In the genomic region with DNA sequence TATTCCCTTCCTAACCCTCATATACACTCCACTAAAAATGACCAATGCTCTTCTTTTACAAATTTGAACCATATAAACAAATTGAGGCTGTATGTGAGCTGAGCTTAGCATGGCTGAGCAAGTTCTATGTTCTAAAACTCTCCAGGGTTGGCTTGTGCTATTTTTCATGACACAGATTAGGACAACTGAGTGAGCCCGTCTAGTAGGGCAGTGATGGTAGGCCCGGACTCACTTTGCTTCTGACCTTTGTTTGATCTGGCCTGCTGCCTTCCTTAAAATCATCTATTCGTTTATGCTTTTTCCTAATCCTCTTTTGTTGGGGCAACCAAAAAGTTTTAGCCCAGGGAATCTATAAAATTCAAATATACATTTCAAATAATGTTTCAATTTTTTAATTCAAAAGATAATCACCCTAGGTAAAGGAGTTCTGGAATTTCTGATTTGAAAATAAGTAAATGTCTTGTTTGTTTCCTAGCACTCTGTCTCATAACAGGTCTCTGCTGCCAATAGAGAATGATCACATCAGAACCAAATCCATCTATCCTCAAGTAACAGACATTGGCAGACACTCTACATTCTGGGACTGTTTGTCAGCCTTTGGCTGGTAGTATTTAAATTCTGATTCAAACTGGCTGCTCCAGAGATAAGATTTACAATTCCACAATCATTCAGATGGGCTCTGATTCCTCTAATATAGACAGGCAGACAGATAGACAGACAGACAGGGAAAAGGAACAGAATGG, we compare ENCODE assay signal across 2 cellular contexts.
TF ChIP-seq lines count a peak whose summit lies in the region.

No MANE protein-coding gene starts in this region.

TF ChIP-seq in liver, 16 proteins besides CTCF, POLR2A, EP300 and RAD21:
- peak; percentile 17 to 36 for TF ChIP-seq RXRA (IDR thresholded peaks at IDR 0.05)
- no peak for TF ChIP-seq JUND (IDR thresholded peaks at IDR 0.05)
- peak; percentile 5 to 36 for TF ChIP-seq HNF4A (conservative IDR thresholded peaks at IDR 0.05)

TF ChIP-seq in HepG2, 621 proteins besides CTCF, POLR2A, EP300 and RAD21:
- TF ChIP-seq MAZ (IDR thresholded peaks at IDR 0.05; ENCODE audit: borderline replicate concordance, low read depth, low read length), result no peak
- no peak for TF ChIP-seq MAZ (CRISPR knock-in tag; IDR thresholded peaks at IDR 0.05; ENCODE audit: low read depth)
- no peak for TF ChIP-seq CREM (IDR thresholded peaks at IDR 0.05)
- TF ChIP-seq CREM (CRISPR knock-in tag; IDR thresholded peaks at IDR 0.05), result no peak
- no peak for TF ChIP-seq NFRKB (IDR thresholded peaks at IDR 0.05)
- TF ChIP-seq BORCS8-MEF2B (CRISPR knock-in tag; IDR thresholded peaks at IDR 0.05), result no peak
- TF ChIP-seq, protein P1, sequence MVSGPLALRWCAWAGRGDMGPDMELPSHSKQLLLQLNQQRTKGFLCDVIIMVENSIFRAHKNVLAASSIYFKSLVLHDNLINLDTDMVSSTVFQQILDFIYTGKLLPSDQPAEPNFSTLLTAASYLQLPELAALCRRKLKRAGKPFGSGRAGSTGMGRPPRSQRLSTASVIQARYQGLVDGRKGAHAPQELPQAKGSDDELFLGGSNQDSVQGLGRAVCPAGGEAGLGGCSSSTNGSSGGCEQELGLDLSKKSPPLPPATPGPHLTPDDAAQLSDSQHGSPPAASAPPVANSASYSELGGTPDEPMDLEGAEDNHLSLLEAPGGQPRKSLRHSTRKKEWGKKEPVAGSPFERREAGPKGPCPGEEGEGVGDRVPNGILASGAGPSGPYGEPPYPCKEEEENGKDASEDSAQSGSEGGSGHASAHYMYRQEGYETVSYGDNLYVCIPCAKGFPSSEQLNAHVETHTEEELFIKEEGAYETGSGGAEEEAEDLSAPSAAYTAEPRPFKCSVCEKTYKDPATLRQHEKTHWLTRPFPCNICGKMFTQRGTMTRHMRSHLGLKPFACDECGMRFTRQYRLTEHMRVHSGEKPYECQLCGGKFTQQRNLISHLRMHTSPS (CRISPR knock-in tag; IDR thresholded peaks at IDR 0.05; ENCODE audit: low read depth), result no peak
- no peak for TF ChIP-seq MYNN (CRISPR knock-in tag; IDR thresholded peaks at IDR 0.05; ENCODE audit: low read depth)
- no peak for TF ChIP-seq ZNF17 (CRISPR knock-in tag; IDR thresholded peaks at IDR 0.05)
- no peak for TF ChIP-seq ZNF34 (CRISPR knock-in tag; IDR thresholded peaks at IDR 0.05; ENCODE audit: borderline replicate concordance)
- no peak for TF ChIP-seq TCF7L2 (IDR thresholded peaks at IDR 0.05; ENCODE audit: low read depth, low read length)
- TF ChIP-seq HNF4G (IDR thresholded peaks at IDR 0.05; ENCODE audit: borderline replicate concordance, low read depth, low read length), result no peak
- TF ChIP-seq HNF4G (CRISPR knock-in tag; IDR thresholded peaks at IDR 0.05; ENCODE audit: borderline replicate concordance, low read depth), result no peak
